In the genomic region with DNA sequence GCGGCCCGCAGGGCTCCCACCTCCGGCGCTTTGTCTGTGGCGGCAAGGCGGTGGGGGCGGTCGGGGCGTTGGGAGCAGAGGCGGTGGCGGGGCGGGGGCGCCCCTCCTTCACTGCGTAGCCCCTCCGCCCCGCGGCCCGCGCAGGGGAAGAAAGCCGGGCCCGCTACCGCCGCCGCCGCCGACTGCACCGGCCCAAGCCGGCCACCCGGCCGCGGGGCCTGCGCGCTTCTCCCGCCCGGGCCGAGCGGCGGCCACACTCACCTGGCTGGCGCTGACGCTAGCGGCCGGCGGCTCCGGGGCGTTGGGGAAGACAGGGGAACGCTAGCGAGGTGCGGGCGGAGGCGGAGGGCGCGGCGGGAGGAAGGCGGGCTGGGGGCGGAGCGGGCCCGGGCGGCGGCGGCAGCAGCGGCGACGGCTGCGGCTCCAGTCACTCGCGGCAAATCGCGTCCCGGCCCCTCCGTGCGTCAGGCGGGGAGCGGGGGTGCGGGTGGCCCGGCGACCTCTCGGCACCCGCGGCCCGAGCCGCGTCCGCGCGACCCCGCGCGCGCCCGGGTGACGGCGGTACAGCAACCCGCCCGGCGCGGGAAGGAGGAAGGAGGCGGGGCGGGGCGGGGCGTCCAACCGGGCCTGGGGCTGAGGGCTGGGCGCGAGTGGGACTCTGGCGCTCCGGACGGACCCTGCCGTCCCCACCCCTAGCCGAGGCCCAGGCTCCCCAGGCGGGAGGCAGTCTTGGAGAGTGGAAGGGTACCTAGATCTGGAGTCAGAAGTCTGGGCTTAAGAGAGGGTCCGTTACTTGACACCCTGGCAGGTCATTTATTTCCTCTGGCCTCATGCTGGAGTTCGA, we compare ENCODE assay signal across 1 cellular context.
A peak's percentile ranks its signal among the peaks of the same experiment; 100 is the strongest.
TF ChIP-seq lines count a peak whose summit lies in the region.

A gene with protein sequence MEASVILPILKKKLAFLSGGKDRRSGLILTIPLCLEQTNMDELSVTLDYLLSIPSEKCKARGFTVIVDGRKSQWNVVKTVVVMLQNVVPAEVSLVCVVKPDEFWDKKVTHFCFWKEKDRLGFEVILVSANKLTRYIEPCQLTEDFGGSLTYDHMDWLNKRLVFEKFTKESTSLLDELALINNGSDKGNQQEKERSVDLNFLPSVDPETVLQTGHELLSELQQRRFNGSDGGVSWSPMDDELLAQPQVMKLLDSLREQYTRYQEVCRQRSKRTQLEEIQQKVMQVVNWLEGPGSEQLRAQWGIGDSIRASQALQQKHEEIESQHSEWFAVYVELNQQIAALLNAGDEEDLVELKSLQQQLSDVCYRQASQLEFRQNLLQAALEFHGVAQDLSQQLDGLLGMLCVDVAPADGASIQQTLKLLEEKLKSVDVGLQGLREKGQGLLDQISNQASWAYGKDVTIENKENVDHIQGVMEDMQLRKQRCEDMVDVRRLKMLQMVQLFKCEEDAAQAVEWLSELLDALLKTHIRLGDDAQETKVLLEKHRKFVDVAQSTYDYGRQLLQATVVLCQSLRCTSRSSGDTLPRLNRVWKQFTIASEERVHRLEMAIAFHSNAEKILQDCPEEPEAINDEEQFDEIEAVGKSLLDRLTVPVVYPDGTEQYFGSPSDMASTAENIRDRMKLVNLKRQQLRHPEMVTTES (minus strand): TSS at position 595 of the 844 bp plus-strand sequence. CDS start 72,991 bp downstream, outside the sequence.

TF ChIP-seq in HepG2, 621 proteins besides CTCF, POLR2A, EP300 and RAD21 (continued from another document and continues in another):
- TF ChIP-seq HNRNPLL (IDR thresholded peaks at IDR 0.05; ENCODE audit: low read depth, low read length, poor library complexity, severe bottlenecking) (peak; percentile 0), GATAD1 (CRISPR knock-in tag; IDR thresholded peaks at IDR 0.05) (peak; percentile 9; the same call in 1 of the 2 replicates), GTF2F1 (IDR thresholded peaks at IDR 0.05; ENCODE audit: low read length) (no peak), PRPF4 (IDR thresholded peaks at IDR 0.05; ENCODE audit: low read depth, low read length, poor library complexity, severe bottlenecking) (no peak), SIX4 (CRISPR knock-in tag; IDR thresholded peaks at IDR 0.05) (no peak), KLF15 (CRISPR knock-in tag; IDR thresholded peaks at IDR 0.05; ENCODE audit: borderline replicate concordance) (no peak), ZBTB20 (CRISPR knock-in tag; IDR thresholded peaks at IDR 0.05; ENCODE audit: borderline replicate concordance, low read depth) (no peak; the same call in 1 of the 2 replicates), POLR2AphosphoS5 (IDR thresholded peaks at IDR 0.05; ENCODE audit: low read depth, low read length) (peak; percentile 58; the same call in 1 of the 2 replicates), HMG20A (CRISPR knock-in tag; IDR thresholded peaks at IDR 0.05; ENCODE audit: borderline replicate concordance) (no peak), ZNF678 (CRISPR knock-in tag; IDR thresholded peaks at IDR 0.05) (no peak), ZZZ3 (CRISPR knock-in tag; IDR thresholded peaks at IDR 0.05; ENCODE audit: borderline replicate concordance) (peak; percentile 42; the same call in 1 of the 2 replicates), ZNF34 (CRISPR knock-in tag; IDR thresholded peaks at IDR 0.05; ENCODE audit: borderline replicate concordance) (no peak), SRF (IDR thresholded peaks at IDR 0.05; ENCODE audit: low read depth, low read length) (no peak), ZNF564 (CRISPR knock-in tag; IDR thresholded peaks at IDR 0.05) (peak; percentile 13; the same call in 1 of the 2 replicates), RBM22 (optimal IDR thresholded peaks at IDR 0.05; ENCODE audit: low read length) (no peak), ZNF766 (CRISPR knock-in tag; IDR thresholded peaks at IDR 0.05; ENCODE audit: borderline replicate concordance) (peak; percentile 69; the same call in 1 of the 2 replicates), SSRP1 (CRISPR knock-in tag; IDR thresholded peaks at IDR 0.05) (no peak), ZSCAN22 (CRISPR knock-in tag; IDR thresholded peaks at IDR 0.05) (no peak), EED (CRISPR knock-in tag; IDR thresholded peaks at IDR 0.05) (peak; percentile 75; the same call in 1 of the 2 replicates), ZNF20 (CRISPR knock-in tag; IDR thresholded peaks at IDR 0.05) (no peak), CBX5 (CRISPR knock-in tag; IDR thresholded peaks at IDR 0.05; ENCODE audit: borderline replicate concordance) (no peak), SP1 (IDR thresholded peaks at IDR 0.05) (no peak), SP1 (CRISPR knock-in tag; IDR thresholded peaks at IDR 0.05) (no peak), ZNF136 (CRISPR knock-in tag; IDR thresholded peaks at IDR 0.05; ENCODE audit: low read depth) (no peak), MAF1 (CRISPR knock-in tag; IDR thresholded peaks at IDR 0.05; ENCODE audit: borderline replicate concordance) (no peak), HOXA5 (CRISPR knock-in tag; IDR thresholded peaks at IDR 0.05) (peak; percentile 24; the same call in 1 of the 2 replicates)
- TF ChIP-seq, protein P1, sequence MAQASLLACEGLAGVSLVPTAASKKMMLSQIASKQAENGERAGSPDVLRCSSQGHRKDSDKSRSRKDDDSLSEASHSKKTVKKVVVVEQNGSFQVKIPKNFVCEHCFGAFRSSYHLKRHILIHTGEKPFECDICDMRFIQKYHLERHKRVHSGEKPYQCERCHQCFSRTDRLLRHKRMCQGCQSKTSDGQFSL (CRISPR knock-in tag; IDR thresholded peaks at IDR 0.05), result no peak
- TF ChIP-seq, protein P2, sequence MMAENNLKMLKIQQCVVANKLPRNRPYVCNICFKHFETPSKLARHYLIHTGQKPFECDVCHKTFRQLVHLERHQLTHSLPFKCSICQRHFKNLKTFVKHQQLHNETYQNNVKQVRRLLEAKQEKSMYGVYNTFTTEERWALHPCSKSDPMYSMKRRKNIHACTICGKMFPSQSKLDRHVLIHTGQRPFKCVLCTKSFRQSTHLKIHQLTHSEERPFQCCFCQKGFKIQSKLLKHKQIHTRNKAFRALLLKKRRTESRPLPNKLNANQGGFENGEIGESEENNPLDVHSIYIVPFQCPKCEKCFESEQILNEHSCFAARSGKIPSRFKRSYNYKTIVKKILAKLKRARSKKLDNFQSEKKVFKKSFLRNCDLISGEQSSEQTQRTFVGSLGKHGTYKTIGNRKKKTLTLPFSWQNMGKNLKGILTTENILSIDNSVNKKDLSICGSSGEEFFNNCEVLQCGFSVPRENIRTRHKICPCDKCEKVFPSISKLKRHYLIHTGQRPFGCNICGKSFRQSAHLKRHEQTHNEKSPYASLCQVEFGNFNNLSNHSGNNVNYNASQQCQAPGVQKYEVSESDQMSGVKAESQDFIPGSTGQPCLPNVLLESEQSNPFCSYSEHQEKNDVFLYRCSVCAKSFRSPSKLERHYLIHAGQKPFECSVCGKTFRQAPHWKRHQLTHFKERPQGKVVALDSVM (CRISPR knock-in tag; IDR thresholded peaks at IDR 0.05), result peak; percentile 39; the same call in 1 of the 2 replicates
- TF ChIP-seq, protein P3, sequence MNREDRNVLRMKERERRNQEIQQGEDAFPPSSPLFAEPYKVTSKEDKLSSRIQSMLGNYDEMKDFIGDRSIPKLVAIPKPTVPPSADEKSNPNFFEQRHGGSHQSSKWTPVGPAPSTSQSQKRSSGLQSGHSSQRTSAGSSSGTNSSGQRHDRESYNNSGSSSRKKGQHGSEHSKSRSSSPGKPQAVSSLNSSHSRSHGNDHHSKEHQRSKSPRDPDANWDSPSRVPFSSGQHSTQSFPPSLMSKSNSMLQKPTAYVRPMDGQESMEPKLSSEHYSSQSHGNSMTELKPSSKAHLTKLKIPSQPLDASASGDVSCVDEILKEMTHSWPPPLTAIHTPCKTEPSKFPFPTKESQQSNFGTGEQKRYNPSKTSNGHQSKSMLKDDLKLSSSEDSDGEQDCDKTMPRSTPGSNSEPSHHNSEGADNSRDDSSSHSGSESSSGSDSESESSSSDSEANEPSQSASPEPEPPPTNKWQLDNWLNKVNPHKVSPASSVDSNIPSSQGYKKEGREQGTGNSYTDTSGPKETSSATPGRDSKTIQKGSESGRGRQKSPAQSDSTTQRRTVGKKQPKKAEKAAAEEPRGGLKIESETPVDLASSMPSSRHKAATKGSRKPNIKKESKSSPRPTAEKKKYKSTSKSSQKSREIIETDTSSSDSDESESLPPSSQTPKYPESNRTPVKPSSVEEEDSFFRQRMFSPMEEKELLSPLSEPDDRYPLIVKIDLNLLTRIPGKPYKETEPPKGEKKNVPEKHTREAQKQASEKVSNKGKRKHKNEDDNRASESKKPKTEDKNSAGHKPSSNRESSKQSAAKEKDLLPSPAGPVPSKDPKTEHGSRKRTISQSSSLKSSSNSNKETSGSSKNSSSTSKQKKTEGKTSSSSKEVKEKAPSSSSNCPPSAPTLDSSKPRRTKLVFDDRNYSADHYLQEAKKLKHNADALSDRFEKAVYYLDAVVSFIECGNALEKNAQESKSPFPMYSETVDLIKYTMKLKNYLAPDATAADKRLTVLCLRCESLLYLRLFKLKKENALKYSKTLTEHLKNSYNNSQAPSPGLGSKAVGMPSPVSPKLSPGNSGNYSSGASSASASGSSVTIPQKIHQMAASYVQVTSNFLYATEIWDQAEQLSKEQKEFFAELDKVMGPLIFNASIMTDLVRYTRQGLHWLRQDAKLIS (CRISPR knock-in tag; IDR thresholded peaks at IDR 0.05), result no peak
- TF ChIP-seq, protein P4, sequence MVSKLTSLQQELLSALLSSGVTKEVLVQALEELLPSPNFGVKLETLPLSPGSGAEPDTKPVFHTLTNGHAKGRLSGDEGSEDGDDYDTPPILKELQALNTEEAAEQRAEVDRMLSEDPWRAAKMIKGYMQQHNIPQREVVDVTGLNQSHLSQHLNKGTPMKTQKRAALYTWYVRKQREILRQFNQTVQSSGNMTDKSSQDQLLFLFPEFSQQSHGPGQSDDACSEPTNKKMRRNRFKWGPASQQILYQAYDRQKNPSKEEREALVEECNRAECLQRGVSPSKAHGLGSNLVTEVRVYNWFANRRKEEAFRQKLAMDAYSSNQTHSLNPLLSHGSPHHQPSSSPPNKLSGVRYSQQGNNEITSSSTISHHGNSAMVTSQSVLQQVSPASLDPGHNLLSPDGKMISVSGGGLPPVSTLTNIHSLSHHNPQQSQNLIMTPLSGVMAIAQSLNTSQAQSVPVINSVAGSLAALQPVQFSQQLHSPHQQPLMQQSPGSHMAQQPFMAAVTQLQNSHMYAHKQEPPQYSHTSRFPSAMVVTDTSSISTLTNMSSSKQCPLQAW (CRISPR knock-in tag; IDR thresholded peaks at IDR 0.05), result 0 out of 2 replicates have a peak, but pooled peaks have one; percentile 66
- TF ChIP-seq, protein P5, sequence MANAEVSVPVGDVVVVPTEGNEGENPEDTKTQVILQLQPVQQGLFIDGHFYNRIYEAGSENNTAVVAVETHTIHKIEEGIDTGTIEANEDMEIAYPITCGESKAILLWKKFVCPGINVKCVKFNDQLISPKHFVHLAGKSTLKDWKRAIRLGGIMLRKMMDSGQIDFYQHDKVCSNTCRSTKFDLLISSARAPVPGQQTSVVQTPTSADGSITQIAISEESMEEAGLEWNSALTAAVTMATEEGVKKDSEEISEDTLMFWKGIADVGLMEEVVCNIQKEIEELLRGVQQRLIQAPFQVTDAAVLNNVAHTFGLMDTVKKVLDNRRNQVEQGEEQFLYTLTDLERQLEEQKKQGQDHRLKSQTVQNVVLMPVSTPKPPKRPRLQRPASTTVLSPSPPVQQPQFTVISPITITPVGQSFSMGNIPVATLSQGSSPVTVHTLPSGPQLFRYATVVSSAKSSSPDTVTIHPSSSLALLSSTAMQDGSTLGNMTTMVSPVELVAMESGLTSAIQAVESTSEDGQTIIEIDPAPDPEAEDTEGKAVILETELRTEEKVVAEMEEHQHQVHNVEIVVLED (CRISPR knock-in tag; IDR thresholded peaks at IDR 0.05; ENCODE audit: borderline replicate concordance), result no peak
- TF ChIP-seq, protein P6, sequence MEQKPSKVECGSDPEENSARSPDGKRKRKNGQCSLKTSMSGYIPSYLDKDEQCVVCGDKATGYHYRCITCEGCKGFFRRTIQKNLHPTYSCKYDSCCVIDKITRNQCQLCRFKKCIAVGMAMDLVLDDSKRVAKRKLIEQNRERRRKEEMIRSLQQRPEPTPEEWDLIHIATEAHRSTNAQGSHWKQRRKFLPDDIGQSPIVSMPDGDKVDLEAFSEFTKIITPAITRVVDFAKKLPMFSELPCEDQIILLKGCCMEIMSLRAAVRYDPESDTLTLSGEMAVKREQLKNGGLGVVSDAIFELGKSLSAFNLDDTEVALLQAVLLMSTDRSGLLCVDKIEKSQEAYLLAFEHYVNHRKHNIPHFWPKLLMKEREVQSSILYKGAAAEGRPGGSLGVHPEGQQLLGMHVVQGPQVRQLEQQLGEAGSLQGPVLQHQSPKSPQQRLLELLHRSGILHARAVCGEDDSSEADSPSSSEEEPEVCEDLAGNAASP (CRISPR knock-in tag; IDR thresholded peaks at IDR 0.05; ENCODE audit: borderline replicate concordance), result 0 out of 2 replicates have a peak, but pooled peaks have one; percentile 23
- TF ChIP-seq, protein P7, sequence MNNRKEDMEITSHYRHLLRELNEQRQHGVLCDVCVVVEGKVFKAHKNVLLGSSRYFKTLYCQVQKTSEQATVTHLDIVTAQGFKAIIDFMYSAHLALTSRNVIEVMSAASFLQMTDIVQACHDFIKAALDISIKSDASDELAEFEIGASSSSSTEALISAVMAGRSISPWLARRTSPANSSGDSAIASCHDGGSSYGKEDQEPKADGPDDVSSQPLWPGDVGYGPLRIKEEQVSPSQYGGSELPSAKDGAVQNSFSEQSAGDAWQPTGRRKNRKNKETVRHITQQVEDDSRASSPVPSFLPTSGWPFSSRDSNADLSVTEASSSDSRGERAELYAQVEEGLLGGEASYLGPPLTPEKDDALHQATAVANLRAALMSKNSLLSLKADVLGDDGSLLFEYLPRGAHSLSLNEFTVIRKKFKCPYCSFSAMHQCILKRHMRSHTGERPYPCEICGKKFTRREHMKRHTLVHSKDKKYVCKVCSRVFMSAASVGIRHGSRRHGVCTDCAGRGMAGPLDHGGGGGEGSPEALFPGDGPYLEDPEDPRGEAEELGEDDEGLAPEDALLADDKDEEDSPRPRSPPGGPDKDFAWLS (CRISPR knock-in tag; IDR thresholded peaks at IDR 0.05; ENCODE audit: borderline replicate concordance), result no peak
- TF ChIP-seq, protein P8, sequence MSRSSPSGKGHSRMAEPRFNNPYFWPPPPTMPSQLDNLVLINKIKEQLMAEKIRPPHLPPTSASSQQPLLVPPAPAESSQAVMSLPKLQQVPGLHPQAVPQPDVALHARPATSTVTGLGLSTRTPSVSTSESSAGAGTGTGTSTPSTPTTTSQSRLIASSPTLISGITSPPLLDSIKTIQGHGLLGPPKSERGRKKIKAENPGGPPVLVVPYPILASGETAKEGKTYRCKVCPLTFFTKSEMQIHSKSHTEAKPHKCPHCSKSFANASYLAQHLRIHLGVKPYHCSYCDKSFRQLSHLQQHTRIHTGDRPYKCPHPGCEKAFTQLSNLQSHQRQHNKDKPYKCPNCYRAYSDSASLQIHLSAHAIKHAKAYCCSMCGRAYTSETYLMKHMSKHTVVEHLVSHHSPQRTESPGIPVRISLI (CRISPR knock-in tag; IDR thresholded peaks at IDR 0.05; ENCODE audit: borderline replicate concordance), result peak; percentile 54; the same call in 1 of the 2 replicates
